Comparison of ENCODE assay signal across 26 cellular contexts in genomic region chr14:23041729-23042128, GRCh38. TPM values are rescaled to one million over a fixed set of nuclear protein-coding genes. Genes with fewer than 3 reads are reported as not detected.
A peak's percentile ranks its signal among the peaks of the same experiment; 100 is the strongest.
DNase-seq lines count a peak whose midpoint lies in the region; ATAC-seq, FAIRE-seq and TF ChIP-seq lines count a peak whose summit lies in the region.
"Had no signal": no experiment of that assay in that cellular context is flagged by ENCODE, and none has a peak within 500 bp of the region (broad histone marks: within the 10 kb centered on the region; RNA-seq: fewer than 3 reads in every experiment).

No MANE protein-coding gene starts in this region.

- TF ChIP-seq POLR2A in A549 (IDR thresholded peaks at IDR 0.05; ENCODE audit: low read length), result no peak
- TF ChIP-seq POLR2A in K562 (conservative IDR thresholded peaks at IDR 0.05), result no peak

- ATAC-seq in A549, result peak; percentile 20 to 56; a peak in 3 of 6 replicates
- ATAC-seq in K562, result no peak
- ATAC-seq: CD8-positive, alpha-beta T cell had no signal

- peak overlapping the region in 1 of 2 experiments; percentile 50; a peak in 1 of 4 replicates for H3K9ac ChIP-seq in K562 (ENCODE audit: insufficient read depth in 1 of 2, low read depth in 2 of 2, low read length in 2 of 2)
- no peak overlapping the region for H3K9ac ChIP-seq in smooth muscle cell (ENCODE audit: low read depth)
- H3K9ac ChIP-seq: BLaER1 treated with 17β-estradiol and CSF1 and Interleukin-3, amounts not matched to agents 10 nM and 100 nM; KMS-11 had no signal

- peaks cover 6% of the 10 kb centered on the region; the same call in 1 of the 3 replicates for H3K4me1 ChIP-seq in A549
- peaks cover 15 to 31% of the 10 kb centered on the region in 2 experiments for H3K4me1 ChIP-seq in K562 (replicated peaks in 1 of 2; ENCODE audit: control insufficient read depth in 2 of 2, insufficient read depth in 2 of 2, low read length in 2 of 2)
- H3K4me1 ChIP-seq in smooth muscle cell (ENCODE audit: low read depth), result no peaks in the 10 kb centered on the region
- H3K4me1 ChIP-seq: SJCRH30 had no signal

- intact Hi-C loops in K562 (cut with micrococcal nuclease), result no loop called here

- TF ChIP-seq CTCF in A549 (IDR thresholded peaks at IDR 0.05) (no peak), K562 (IDR thresholded peaks at IDR 0.05 in 2 of 3, conservative IDR thresholded peaks at IDR 0.05 in 1 of 3; ENCODE audit: insufficient read depth in 2 of 3, low read depth in 1 of 3, low read length in 3 of 3) (no peak), smooth muscle cell (IDR thresholded peaks at IDR 0.05; ENCODE audit: borderline replicate concordance, insufficient read depth, poor library complexity, severe bottlenecking) (no peak)

- no TSS peak for BruUV-seq in K562 (replicated peaks; lab: Mats Ljungman, UMichigan)

- TF ChIP-seq RAD21 in A549 (conservative IDR thresholded peaks at IDR 0.05 in 1 of 2, IDR thresholded peaks at IDR 0.05 in 1 of 2) (no peak), K562 (CRISPR knock-in tag; conservative IDR thresholded peaks at IDR 0.05 in 1 of 2, IDR thresholded peaks at IDR 0.05 in 1 of 2) (no peak)

- CTCF ChIA-PET in A549 (lab: Yijun Ruan, JAX), result interaction anchor here (0.5 to 33.8 kb wide), 6 partner anchors 14 to 169 kb away, joined by 3 to 1206 read pairs (median 15); partner anchors contain the start of genes AJUBA and CDH24
- CTCF ChIA-PET in K562 (lab: Yijun Ruan, JAX; ENCODE audit: low intra/inter-chr PET ratio), result no interaction called here

- H3K27ac ChIP-seq in A549, result no peak overlapping the region
- no peak overlapping the region for H3K27ac ChIP-seq in K562 (ENCODE audit: extremely low read depth, low read depth, low read length)
- no peak overlapping the region for H3K27ac ChIP-seq in smooth muscle cell (ENCODE audit: low read depth)
- H3K27ac ChIP-seq: BLaER1 treated with 17β-estradiol and CSF1 and Interleukin-3, amounts not matched to agents 10 nM and 100 nM; KMS-11; SJCRH30 had no signal

- POLR2A ChIA-PET in A549 (lab: Yijun Ruan, JAX), result no interaction called here
- POLR2A ChIA-PET in K562 (lab: Yijun Ruan, JAX), result interaction anchor here (1.1 kb wide), 1 partner anchor 35 kb away, joined by 3 read pairs; no protein-coding TSS in a partner anchor

- H3K27me3 ChIP-seq in K562 (ENCODE audit: control insufficient read depth in 2 of 2, insufficient read depth in 2 of 2, low read length in 2 of 2), result no peaks in the 10 kb centered on the region
- H3K27me3 ChIP-seq in smooth muscle cell (ENCODE audit: low read depth), result no peaks in the 10 kb centered on the region
- H3K27me3 ChIP-seq: BLaER1 treated with 17β-estradiol and CSF1 and Interleukin-3, amounts not matched to agents 10 nM and 100 nM; SJCRH30 had no signal

- H2AFZ ChIP-seq in K562 (ENCODE audit: low read depth, low read length), result no peak overlapping the region
- no peak overlapping the region for H2AFZ ChIP-seq in smooth muscle cell (ENCODE audit: low read depth)

- H3F3A ChIP-seq in smooth muscle cell (ENCODE audit: low read depth), result no peaks in the 10 kb centered on the region

- WGBS in A549 (ENCODE audit: missing lambda C conversion rate), result 39% methylated on average over 6 of the region's 8 CpGs
- 14% methylated on average over 5 of the region's 8 CpGs for WGBS in K562 (ENCODE audit: insufficient coverage, low coverage, missing lambda C conversion rate)
- WGBS in smooth muscle cell (ENCODE audit: low lambda C conversion rate), result 91% methylated on average over 7 of the region's 8 CpGs

- TF ChIP-seq EP300 in A549 (IDR thresholded peaks at IDR 0.05), result no peak
- TF ChIP-seq EP300 in K562 (IDR thresholded peaks at IDR 0.05; ENCODE audit: low read length), result no peak

- H3K9me1 ChIP-seq in K562 (ENCODE audit: control insufficient read depth, insufficient read depth, low read length), result no peaks in the 10 kb centered on the region

- no peaks in the 10 kb centered on the region for H3K79me2 ChIP-seq in K562 (ENCODE audit: control insufficient read depth, insufficient read depth, low read length)
- no peaks in the 10 kb centered on the region for H3K79me2 ChIP-seq in smooth muscle cell (ENCODE audit: low read depth)

- H3K4me3 ChIP-seq in A549 (no peak overlapping the region), K562 (no peak overlapping the region), smooth muscle cell (no peak overlapping the region)
- H3K4me3 ChIP-seq: BLaER1 treated with 17β-estradiol and CSF1 and Interleukin-3, amounts not matched to agents 10 nM and 100 nM; SJCRH30 had no signal

- H3K4me2 ChIP-seq in A549 (no peak overlapping the region), K562 (ENCODE audit: insufficient read depth, low read length) (no peak overlapping the region), smooth muscle cell (no peak overlapping the region)
- H3K4me2 ChIP-seq: BLaER1 treated with 17β-estradiol and CSF1 and Interleukin-3, amounts not matched to agents 10 nM and 100 nM; KMS-11 had no signal

- H3K36me3 ChIP-seq in K562 (ENCODE audit: control insufficient read depth, insufficient read depth, low read length), result no peaks in the 10 kb centered on the region
- no peaks in the 10 kb centered on the region for H3K36me3 ChIP-seq in smooth muscle cell (ENCODE audit: low read depth)
- H3K36me3 ChIP-seq: BLaER1 treated with 17β-estradiol and CSF1 and Interleukin-3, amounts not matched to agents 10 nM and 100 nM; SJCRH30 had no signal

- H3K9me3 ChIP-seq in A549, result no peaks in the 10 kb centered on the region
- H3K9me3 ChIP-seq in K562 (replicated peaks; ENCODE audit: control insufficient read depth, insufficient read depth, low read depth, low read length), result no peaks in the 10 kb centered on the region
- no peaks in the 10 kb centered on the region for H3K9me3 ChIP-seq in smooth muscle cell (replicated peaks; ENCODE audit: low read depth)
- H3K9me3 ChIP-seq: BLaER1 treated with 17β-estradiol and CSF1 and Interleukin-3, amounts not matched to agents 10 nM and 100 nM; SJCRH30 had no signal

- no peak for FAIRE-seq in A549 (lab: Jason Lieb, UNC)
- no peak for FAIRE-seq in K562 (lab: Jason Lieb, UNC)
- FAIRE-seq: A204.1, H54 had no signal

- DNase-seq in A549 (ENCODE audit: low read depth in 1 of 2, low spot score in 1 of 2) (no peak), ELR (ENCODE audit: low read depth) (peak; percentile 89), M059J (ENCODE audit: low read depth) (peak; percentile 64), K562 (ENCODE audit: extremely low read depth in 1 of 4, low spot score in 3 of 4) (no peak), smooth muscle cell (lab: John Stamatoyannopoulos, UW; ENCODE audit: unreplicated experiment) (no peak), HT-29 (ENCODE audit: low spot score) (no peak)
- no peak for DNase-seq in stimulated activated naive CD4-positive, alpha-beta T cell treated with Interleukin-2 at 50 U/mL for 16 hours (lab: John Stamatoyannopoulos, UW)
- DNase-seq in effector CD8-positive, alpha-beta T cell (lab: John Stamatoyannopoulos, UW), result no peak
- DNase-seq: CD8-positive, alpha-beta T cell; DMS53; NCI-H1048; NCI-H1436 treated with DMSO at 0.1 percent for 48 hours; NCI-H2029 treated with DMSO at 0.1 percent for 48 hours; NCI-H2171; NCI-H774; SJCRH30; SW 1271; T-helper 2 cell had no signal

- in situ Hi-C loops in K562 (cut with MboI), result no loop called here

- H4K20me1 ChIP-seq in K562 (replicated peaks; ENCODE audit: control insufficient read depth, insufficient read depth, low read length) (no peaks in the 10 kb centered on the region), smooth muscle cell (ENCODE audit: low read depth) (no peaks in the 10 kb centered on the region)
- H4K20me1 ChIP-seq: BLaER1 treated with 17β-estradiol and CSF1 and Interleukin-3, amounts not matched to agents 10 nM and 100 nM had no signal

RNA-seq across cellular contexts. Expression of gene PSMB11, which starts 0.3 kb away (rescaled TPM):
- polyA plus RNA-seq in A549 (2011; rRNA removed) (not detected in 2 replicates), A549 (2017; fragmentation: RNase III; extraction: RNeasy Plus Mini Kit Qiagen cat#74134 plus additional on column Dnase treatment) (not detected in 3 replicates), K562 (2011; rRNA removed) (not detected in 2 replicates), K562 (2014; fragmentation: Illumina TruSeq; extraction: Trizol) (not detected in 2 replicates), K562 (2014; fragmentation: Nextera tagmentation; extraction: Ambion mirVana) (not detected), K562 (2014; rRNA removed) (not detected in 2 replicates), smooth muscle cell (not detected in 2 replicates)
- polyA plus RNA-seq in A549 (2012; cell fraction: cytosol; rRNA removed), result not detected in 2 replicates
- not detected in 2 replicates for polyA plus RNA-seq in A549 (2012; cell fraction: nucleus; rRNA removed)
- polyA minus RNA-seq in A549 (2011; rRNA and poly(A)+ RNA removed), result not detected in 2 replicates
- not detected in 2 replicates for total RNA-seq in M059J (2014; rRNA removed; shearing (Covaris generic))
- total RNA-seq in K562 (2011; cell fraction: chromatin; rRNA removed; ENCODE audit: low replicate concordance), result not detected in 2 replicates
- 0.17 TPM in 1 of 2 replicates, not detected in the other for total RNA-seq in K562 (2011; cell fraction: nucleolus; rRNA removed)
- not detected in 2 replicates for total RNA-seq in K562 (2011; cell fraction: nucleoplasm; rRNA removed)
- total RNA-seq in K562 (2014; rRNA removed) (not detected in 2 replicates), K562 (2014; rRNA removed; fragmentation: Illumina TruSeq; extraction: Trizol) (not detected in 2 replicates), K562 (2015; rRNA removed; fragmentation: Illumina TruSeq; extraction: Trizol) (not detected in 2 replicates), K562 (2021) (not detected in 2 replicates), smooth muscle cell (not detected in 2 replicates)
- polyA plus RNA-seq in K562 (2011; cell fraction: cytosol; rRNA removed), result 0.06 TPM in 1 of 2 replicates, not detected in the other
- not detected in 2 replicates for polyA plus RNA-seq in K562 (2011; cell fraction: nucleus; rRNA removed)
- polyA plus RNA-seq in K562 (2012), result not detected in 2 replicates
- polyA minus RNA-seq in K562 (2011; rRNA and poly(A)+ RNA removed), result not detected in 2 replicates
- polyA minus RNA-seq in K562 (2011; cell fraction: cytosol; rRNA and poly(A)+ RNA removed), result not detected in 2 replicates
- polyA minus RNA-seq in K562 (2011; cell fraction: nucleus; rRNA and poly(A)+ RNA removed), result not detected in 2 replicates
- total RNA-seq in HT-29 (2014; rRNA removed; shearing (Covaris generic)), result not detected in 2 replicates
- total RNA-seq: CD8-positive, alpha-beta T cell; G401; MCF 10A; NCI-H460; OCI-LY7; SJCRH30 had no signal

RNA-seq across cellular contexts. Expression of gene PSMB5, which starts 7.0 kb away (rescaled TPM):
- polyA plus RNA-seq in A549 (2011; rRNA removed) (283 and 337 TPM in 2 replicates), A549 (2017; fragmentation: RNase III; extraction: RNeasy Plus Mini Kit Qiagen cat#74134 plus additional on column Dnase treatment) (352 to 365 TPM (median 363 TPM) in 3 replicates), K562 (2011; rRNA removed) (273 and 285 TPM in 2 replicates), K562 (2014; fragmentation: Illumina TruSeq; extraction: Trizol) (194 and 201 TPM in 2 replicates), K562 (2014; fragmentation: Nextera tagmentation; extraction: Ambion mirVana) (1,000 to 10,000 TPM; 1,679 to 1,870 TPM), K562 (2014; rRNA removed) (249 and 269 TPM in 2 replicates), smooth muscle cell (372 and 374 TPM in 2 replicates)
- 501 and 506 TPM in 2 replicates for polyA plus RNA-seq in A549 (2012; cell fraction: cytosol; rRNA removed)
- 330 and 348 TPM in 2 replicates for polyA plus RNA-seq in A549 (2012; cell fraction: nucleus; rRNA removed)
- polyA minus RNA-seq in A549 (2011; rRNA and poly(A)+ RNA removed), result 282 and 294 TPM in 2 replicates
- 267 and 297 TPM in 2 replicates for total RNA-seq in M059J (2014; rRNA removed; shearing (Covaris generic))
- 49.0 and 108 TPM in 2 replicates for total RNA-seq in K562 (2011; cell fraction: chromatin; rRNA removed; ENCODE audit: low replicate concordance)
- total RNA-seq in K562 (2011; cell fraction: nucleolus; rRNA removed), result 166 and 172 TPM in 2 replicates
- 110 and 115 TPM in 2 replicates for total RNA-seq in K562 (2011; cell fraction: nucleoplasm; rRNA removed)
- total RNA-seq in K562 (2014; rRNA removed) (279 and 297 TPM in 2 replicates), K562 (2014; rRNA removed; fragmentation: Illumina TruSeq; extraction: Trizol) (204 and 223 TPM in 2 replicates), K562 (2015; rRNA removed; fragmentation: Illumina TruSeq; extraction: Trizol) (210 and 212 TPM in 2 replicates), K562 (2021) (198 and 218 TPM in 2 replicates), smooth muscle cell (161 and 183 TPM in 2 replicates)
- 421 and 454 TPM in 2 replicates for polyA plus RNA-seq in K562 (2011; cell fraction: cytosol; rRNA removed)
- 100 and 125 TPM in 2 replicates for polyA plus RNA-seq in K562 (2011; cell fraction: nucleus; rRNA removed)
- polyA plus RNA-seq in K562 (2012), result 194 and 217 TPM in 2 replicates
- polyA minus RNA-seq in K562 (2011; rRNA and poly(A)+ RNA removed), result 242 and 304 TPM in 2 replicates
- 130 and 188 TPM in 2 replicates for polyA minus RNA-seq in K562 (2011; cell fraction: cytosol; rRNA and poly(A)+ RNA removed)
- polyA minus RNA-seq in K562 (2011; cell fraction: nucleus; rRNA and poly(A)+ RNA removed), result 61.7 and 82.4 TPM in 2 replicates
- total RNA-seq in HT-29 (2014; rRNA removed; shearing (Covaris generic)), result 198 and 205 TPM in 2 replicates

RNA-seq across cellular contexts. Expression of gene CDH24, which starts 15.6 kb away (rescaled TPM):
- polyA plus RNA-seq in A549 (2011; rRNA removed) (4.8 and 4.9 TPM in 2 replicates), A549 (2017; fragmentation: RNase III; extraction: RNeasy Plus Mini Kit Qiagen cat#74134 plus additional on column Dnase treatment) (5.0 to 5.3 TPM (median 5.1 TPM) in 3 replicates), K562 (2011; rRNA removed) (6.5 and 11.1 TPM in 2 replicates), K562 (2014; fragmentation: Illumina TruSeq; extraction: Trizol) (8.1 and 9.2 TPM in 2 replicates), K562 (2014; fragmentation: Nextera tagmentation; extraction: Ambion mirVana) (under 1 TPM; 0.04 to 0.10 TPM), K562 (2014; rRNA removed) (15.5 and 16.2 TPM in 2 replicates), smooth muscle cell (6.9 and 8.0 TPM in 2 replicates)
- polyA plus RNA-seq in A549 (2012; cell fraction: cytosol; rRNA removed), result 13.4 and 15.7 TPM in 2 replicates
- polyA plus RNA-seq in A549 (2012; cell fraction: nucleus; rRNA removed), result 158 and 162 TPM in 2 replicates
- polyA minus RNA-seq in A549 (2011; rRNA and poly(A)+ RNA removed), result 3.9 and 8.1 TPM in 2 replicates
- total RNA-seq in M059J (2014; rRNA removed; shearing (Covaris generic)), result 7.5 and 13.7 TPM in 2 replicates
- total RNA-seq in K562 (2011; cell fraction: chromatin; rRNA removed; ENCODE audit: low replicate concordance), result 31.5 and 72.4 TPM in 2 replicates
- 45.5 and 46.5 TPM in 2 replicates for total RNA-seq in K562 (2011; cell fraction: nucleolus; rRNA removed)
- 33.9 and 37.3 TPM in 2 replicates for total RNA-seq in K562 (2011; cell fraction: nucleoplasm; rRNA removed)
- total RNA-seq in K562 (2014; rRNA removed) (4.9 and 6.6 TPM in 2 replicates), K562 (2014; rRNA removed; fragmentation: Illumina TruSeq; extraction: Trizol) (2.4 and 3.0 TPM in 2 replicates), K562 (2015; rRNA removed; fragmentation: Illumina TruSeq; extraction: Trizol) (3.6 and 4.0 TPM in 2 replicates), K562 (2021) (11.1 and 12.8 TPM in 2 replicates), smooth muscle cell (3.6 and 5.5 TPM in 2 replicates)
- polyA plus RNA-seq in K562 (2011; cell fraction: cytosol; rRNA removed), result 10.1 and 17.2 TPM in 2 replicates
- 66.1 and 112 TPM in 2 replicates for polyA plus RNA-seq in K562 (2011; cell fraction: nucleus; rRNA removed)
- 7.5 and 9.6 TPM in 2 replicates for polyA plus RNA-seq in K562 (2012)
- polyA minus RNA-seq in K562 (2011; rRNA and poly(A)+ RNA removed), result 3.6 and 5.3 TPM in 2 replicates
- polyA minus RNA-seq in K562 (2011; cell fraction: cytosol; rRNA and poly(A)+ RNA removed), result 4.9 and 7.6 TPM in 2 replicates
- 8.7 and 10.5 TPM in 2 replicates for polyA minus RNA-seq in K562 (2011; cell fraction: nucleus; rRNA and poly(A)+ RNA removed)
- 11.4 and 15.0 TPM in 2 replicates for total RNA-seq in HT-29 (2014; rRNA removed; shearing (Covaris generic))

RNA-seq across cellular contexts. Expression of gene C14orf93, which starts 31.8 kb away (rescaled TPM):
- polyA plus RNA-seq in A549 (2011; rRNA removed) (9.7 and 10.1 TPM in 2 replicates), A549 (2017; fragmentation: RNase III; extraction: RNeasy Plus Mini Kit Qiagen cat#74134 plus additional on column Dnase treatment) (5.6 to 6.8 TPM (median 5.7 TPM) in 3 replicates), K562 (2011; rRNA removed) (20.4 and 23.1 TPM in 2 replicates), K562 (2014; fragmentation: Illumina TruSeq; extraction: Trizol) (22.0 and 26.3 TPM in 2 replicates), K562 (2014; fragmentation: Nextera tagmentation; extraction: Ambion mirVana) (1 to 10 TPM; 2.2 to 3.0 TPM), K562 (2014; rRNA removed) (22.4 and 24.3 TPM in 2 replicates), smooth muscle cell (6.7 and 8.4 TPM in 2 replicates)
- polyA plus RNA-seq in A549 (2012; cell fraction: cytosol; rRNA removed), result 7.8 and 8.4 TPM in 2 replicates
- 18.6 and 22.8 TPM in 2 replicates for polyA plus RNA-seq in A549 (2012; cell fraction: nucleus; rRNA removed)
- polyA minus RNA-seq in A549 (2011; rRNA and poly(A)+ RNA removed), result 16.3 and 18.8 TPM in 2 replicates
- 8.6 and 9.7 TPM in 2 replicates for total RNA-seq in M059J (2014; rRNA removed; shearing (Covaris generic))
- 17.1 and 22.1 TPM in 2 replicates for total RNA-seq in K562 (2011; cell fraction: chromatin; rRNA removed; ENCODE audit: low replicate concordance)
- total RNA-seq in K562 (2011; cell fraction: nucleolus; rRNA removed), result 11.1 and 12.5 TPM in 2 replicates
- 12.4 and 13.6 TPM in 2 replicates for total RNA-seq in K562 (2011; cell fraction: nucleoplasm; rRNA removed)
- total RNA-seq in K562 (2014; rRNA removed) (17.0 and 18.7 TPM in 2 replicates), K562 (2014; rRNA removed; fragmentation: Illumina TruSeq; extraction: Trizol) (11.1 and 12.9 TPM in 2 replicates), K562 (2015; rRNA removed; fragmentation: Illumina TruSeq; extraction: Trizol) (11.8 and 14.8 TPM in 2 replicates), K562 (2021) (15.9 and 16.1 TPM in 2 replicates), smooth muscle cell (10.2 and 11.9 TPM in 2 replicates)
- 24.5 and 29.4 TPM in 2 replicates for polyA plus RNA-seq in K562 (2011; cell fraction: cytosol; rRNA removed)
- polyA plus RNA-seq in K562 (2011; cell fraction: nucleus; rRNA removed), result 21.8 and 24.5 TPM in 2 replicates
- 11.8 and 23.7 TPM in 2 replicates for polyA plus RNA-seq in K562 (2012)
- 28.0 and 29.8 TPM in 2 replicates for polyA minus RNA-seq in K562 (2011; rRNA and poly(A)+ RNA removed)
- 9.7 and 11.8 TPM in 2 replicates for polyA minus RNA-seq in K562 (2011; cell fraction: cytosol; rRNA and poly(A)+ RNA removed)
- polyA minus RNA-seq in K562 (2011; cell fraction: nucleus; rRNA and poly(A)+ RNA removed), result 5.3 and 7.0 TPM in 2 replicates
- 14.6 and 15.1 TPM in 2 replicates for total RNA-seq in HT-29 (2014; rRNA removed; shearing (Covaris generic))

RNA-seq across cellular contexts. Expression of gene ACIN1, which starts 53.2 kb away (rescaled TPM):
- 126 and 140 TPM in 2 replicates for polyA plus RNA-seq in A549 (2011; rRNA removed)
- 82.3 and 85.6 TPM in 2 replicates for polyA plus RNA-seq in A549 (2012; cell fraction: cytosol; rRNA removed)
- 244 and 317 TPM in 2 replicates for polyA plus RNA-seq in A549 (2012; cell fraction: nucleus; rRNA removed)
- 144 to 150 TPM (median 147 TPM) in 3 replicates for polyA plus RNA-seq in A549 (2017; fragmentation: RNase III; extraction: RNeasy Plus Mini Kit Qiagen cat#74134 plus additional on column Dnase treatment)
- polyA minus RNA-seq in A549 (2011; rRNA and poly(A)+ RNA removed), result 106 and 121 TPM in 2 replicates
- 47.1 and 64.0 TPM in 2 replicates for total RNA-seq in M059J (2014; rRNA removed; shearing (Covaris generic))
- total RNA-seq in K562 (2011; cell fraction: chromatin; rRNA removed; ENCODE audit: low replicate concordance), result 555 and 556 TPM in 2 replicates
- total RNA-seq in K562 (2011; cell fraction: nucleolus; rRNA removed), result 273 and 282 TPM in 2 replicates
- 463 and 596 TPM in 2 replicates for total RNA-seq in K562 (2011; cell fraction: nucleoplasm; rRNA removed)
- total RNA-seq in K562 (2014; rRNA removed), result 121 and 145 TPM in 2 replicates
- total RNA-seq in K562 (2014; rRNA removed; fragmentation: Illumina TruSeq; extraction: Trizol), result 110 and 123 TPM in 2 replicates
- total RNA-seq in K562 (2015; rRNA removed; fragmentation: Illumina TruSeq; extraction: Trizol), result 141 and 147 TPM in 2 replicates
- total RNA-seq in K562 (2021), result 151 and 163 TPM in 2 replicates
- 129 and 157 TPM in 2 replicates for polyA plus RNA-seq in K562 (2011; rRNA removed)
- polyA plus RNA-seq in K562 (2011; cell fraction: cytosol; rRNA removed), result 70.8 and 83.1 TPM in 2 replicates
- 696 and 714 TPM in 2 replicates for polyA plus RNA-seq in K562 (2011; cell fraction: nucleus; rRNA removed)
- polyA plus RNA-seq in K562 (2012), result 121 and 135 TPM in 2 replicates
- 180 and 196 TPM in 2 replicates for polyA plus RNA-seq in K562 (2014; fragmentation: Illumina TruSeq; extraction: Trizol)
- polyA plus RNA-seq in K562 (2014; fragmentation: Nextera tagmentation; extraction: Ambion mirVana), result 1 to 10 TPM; 5.0 TPM
- polyA plus RNA-seq in K562 (2014; rRNA removed), result 156 and 184 TPM in 2 replicates
- 147 and 171 TPM in 2 replicates for polyA minus RNA-seq in K562 (2011; rRNA and poly(A)+ RNA removed)
- polyA minus RNA-seq in K562 (2011; cell fraction: cytosol; rRNA and poly(A)+ RNA removed), result 77.6 and 81.5 TPM in 2 replicates
- 198 and 296 TPM in 2 replicates for polyA minus RNA-seq in K562 (2011; cell fraction: nucleus; rRNA and poly(A)+ RNA removed)
- 64.5 and 69.0 TPM in 2 replicates for total RNA-seq in smooth muscle cell
- 33.7 and 39.3 TPM in 2 replicates for polyA plus RNA-seq in smooth muscle cell
- total RNA-seq in HT-29 (2014; rRNA removed; shearing (Covaris generic)), result 59.1 and 64.4 TPM in 2 replicates

Comparison
In these comparisons a context has a peak if more than half of its experiments do, and no peak if none do; other contexts are left out.
1. DNase-seq: peak in ELR (single experiment) and M059J (single experiment); none in A549 (0 of 2), K562 (0 of 4), smooth muscle cell (single experiment), HT-29 (single experiment), stimulated activated naive CD4-positive, alpha-beta T cell treated with Interleukin-2 at 50 U/mL for 16 hours (single experiment) and effector CD8-positive, alpha-beta T cell (single experiment).